13 cellular contexts compared by ENCODE assay signal in the genomic region with DNA sequence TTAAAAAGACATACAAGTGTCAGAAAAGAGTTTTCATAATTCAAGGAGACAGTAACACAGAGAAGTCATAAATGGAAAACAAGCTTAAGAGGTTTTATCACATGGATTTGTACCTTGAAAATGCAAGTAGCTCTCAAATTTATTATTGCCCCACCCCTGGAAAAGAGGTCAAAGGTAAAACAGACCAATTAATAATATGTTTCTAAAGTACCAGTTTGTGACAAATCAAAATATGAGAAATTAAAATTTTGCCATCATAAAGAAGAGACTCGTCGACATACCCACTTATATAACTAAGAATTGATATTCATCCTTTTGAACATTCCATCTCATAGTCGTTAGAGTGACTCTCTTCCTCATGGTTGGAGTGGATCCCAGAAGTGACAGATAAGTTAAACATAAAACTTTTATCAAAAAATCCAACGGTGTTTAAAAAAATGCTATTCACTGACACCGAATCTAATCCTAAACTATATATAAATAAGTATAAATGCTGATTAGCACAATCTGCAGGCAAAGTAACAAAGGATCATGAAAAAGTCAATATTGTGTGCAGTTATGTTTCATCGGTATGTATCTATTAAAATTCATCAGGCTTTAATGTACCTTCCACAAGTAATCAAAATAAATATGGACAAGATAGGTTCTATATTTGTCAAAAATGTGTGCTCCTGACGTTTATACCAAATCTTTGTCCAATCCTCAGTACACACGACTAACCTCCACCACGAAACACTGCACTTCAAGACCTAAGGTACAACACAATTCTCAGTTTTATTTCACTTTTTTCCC. TPM values are rescaled to one million over a fixed set of nuclear protein-coding genes. Genes with fewer than 3 reads are reported as not detected.
DNase-seq lines count a peak whose midpoint lies in the region; ATAC-seq and TF ChIP-seq lines count a peak whose summit lies in the region.
"Had no signal": no experiment of that assay in that cellular context is flagged by ENCODE, and none has a peak within 500 bp of the region (broad histone marks: within the 10 kb centered on the region; RNA-seq: fewer than 3 reads in every experiment).

No MANE protein-coding gene starts in this region.

- DNase-seq in AG04449 (ENCODE audit: low read depth, low spot score) (no peak), colonic mucosa (no peak)
- no peak for DNase-seq in stimulated activated CD4-positive, alpha-beta T cell treated with anti-CD3 and anti-CD28 coated beads, Interleukin-15, amount 100 ng/mL, for 24 hours
- DNase-seq: activated CD4-positive, alpha-beta T cell treated with anti-CD3 and anti-CD28 coated beads for 48 hours; DMS79; kidney; NCI-H1930 had no signal

- ATAC-seq in HG02588 (IDR thresholded peaks at IDR 0.05; ENCODE audit: unreplicated experiment): no peak
- ATAC-seq in GM21390 (IDR thresholded peaks at IDR 0.05; ENCODE audit: unreplicated experiment): no peak
- no peak for ATAC-seq in GM18511 (IDR thresholded peaks at IDR 0.05; ENCODE audit: unreplicated experiment)

- peaks cover 21% of the 10 kb centered on the region for H3K4me1 ChIP-seq in colonic mucosa
- peaks cover 1 to 33% of the 10 kb centered on the region in 2 donors for H3K4me1 ChIP-seq in muscle layer of duodenum (ENCODE audit: control insufficient read depth in 1 of 2, insufficient read depth in 2 of 2, low read length in 2 of 2)

- peak overlapping the region in 2 of 3 donors; percentile 74 to 97 for H3K27ac Mint-ChIP-seq in IgD-negative memory B cell

- POLR2A ChIA-PET in AG04449 (lab: Yijun Ruan, JAX): interaction anchor here (1.0 kb wide), 1 partner anchor 42 kb away, joined by 3 read pairs; no protein-coding TSS in a partner anchor

- peaks cover 41 to 54% (median 51%) of the 10 kb centered on the region in 3 donors for H3K4me1 Mint-ChIP-seq in IgD-negative memory B cell

- H3K4me3 Mint-ChIP-seq in IgD-negative memory B cell: peak overlapping the region in 2 of 4 donors; percentile 96 to 99

- H3K36me3 ChIP-seq in colonic mucosa: no peaks in the 10 kb centered on the region
- peaks cover 0 to 12% of the 10 kb centered on the region in 2 donors for H3K36me3 ChIP-seq in muscle layer of duodenum (ENCODE audit: control insufficient read depth in 1 of 2, insufficient read depth in 2 of 2, low read length in 2 of 2)

- H3K9me3 Mint-ChIP-seq in IgD-negative memory B cell: no peaks in the 10 kb centered on the region
- H3K9me3 Mint-ChIP-seq: stimulated activated naive CD8-positive, alpha-beta T cell treated with anti-CD3 and anti-CD28 coated beads, Interleukin-15, Interleukin-2, amounts not matched to agents 100 ng/mL and 50 ng/mL, for 24 hours had no signal

- no peaks in the 10 kb centered on the region for H3K36me3 Mint-ChIP-seq in IgD-negative memory B cell

- H3K9me3 ChIP-seq in colonic mucosa: no peaks in the 10 kb centered on the region
- no peaks in the 10 kb centered on the region for H3K9me3 ChIP-seq in muscle layer of duodenum (ENCODE audit: control insufficient read depth in 1 of 2, low read length in 2 of 2)

- intact Hi-C loops in colonic mucosa (cut with DNase I): loop anchor here (10.0 kb wide), 1 partner anchor 54 kb away; no protein-coding TSS in a partner anchor

- peak overlapping the region in 1 of 2 donors; percentile 93 for H3K9ac ChIP-seq in colonic mucosa (ENCODE audit: low read depth in 2 of 2, low read length in 2 of 2)

- H3K27ac ChIP-seq in colonic mucosa: peak overlapping the region; percentile 94
- H3K27ac ChIP-seq in muscle layer of duodenum (ENCODE audit: low read length): peak overlapping the region; percentile 96

- H3K27me3 ChIP-seq in colonic mucosa (no peaks in the 10 kb centered on the region), muscle layer of duodenum (ENCODE audit: low read depth, low read length) (no peaks in the 10 kb centered on the region)

- CTCF ChIA-PET in AG04449 (lab: Yijun Ruan, JAX): interaction anchor here (1.1 kb wide), 1 partner anchor 82 kb away, joined by 3 read pairs; no protein-coding TSS in a partner anchor

- H3K27me3 Mint-ChIP-seq in IgD-negative memory B cell: no peaks in the 10 kb centered on the region
- H3K27me3 Mint-ChIP-seq: stimulated activated naive CD8-positive, alpha-beta T cell treated with anti-CD3 and anti-CD28 coated beads, Interleukin-15, Interleukin-2, amounts not matched to agents 100 ng/mL and 50 ng/mL, for 24 hours had no signal

- peak overlapping the region; percentile 99 for H3K4me3 ChIP-seq in AG04449 (ENCODE audit: low read depth, low read length)
- peak overlapping the region; percentile 58 for H3K4me3 ChIP-seq in colonic mucosa
- H3K4me3 ChIP-seq in muscle layer of duodenum (ENCODE audit: low read depth in 1 of 2, low read length in 2 of 2): peak overlapping the region; percentile 79 to 86

- TF ChIP-seq CTCF in AG04449 (IDR thresholded peaks at IDR 0.05; ENCODE audit: insufficient read depth, low read length, missing control alignments): no peak
- TF ChIP-seq CTCF in colonic mucosa (IDR thresholded peaks at IDR 0.05): no peak

RNA-seq across cellular contexts. Expression of a gene that starts 2.3 kb away (rescaled TPM):
- polyA plus RNA-seq in IgD-negative memory B cell: 71.8 TPM
- 100 to 1,000 TPM; 112 to 166 TPM for total RNA-seq in colonic mucosa
